ENCODE assay signal across 8 cellular contexts in genomic region chr12:56448860-56449621, GRCh38. TPM values are rescaled to one million over a fixed set of nuclear protein-coding genes. Genes with fewer than 3 reads are reported as not detected.
DNase-seq lines count a peak whose midpoint lies in the region; ATAC-seq and TF ChIP-seq lines count a peak whose summit lies in the region.

A gene with protein sequence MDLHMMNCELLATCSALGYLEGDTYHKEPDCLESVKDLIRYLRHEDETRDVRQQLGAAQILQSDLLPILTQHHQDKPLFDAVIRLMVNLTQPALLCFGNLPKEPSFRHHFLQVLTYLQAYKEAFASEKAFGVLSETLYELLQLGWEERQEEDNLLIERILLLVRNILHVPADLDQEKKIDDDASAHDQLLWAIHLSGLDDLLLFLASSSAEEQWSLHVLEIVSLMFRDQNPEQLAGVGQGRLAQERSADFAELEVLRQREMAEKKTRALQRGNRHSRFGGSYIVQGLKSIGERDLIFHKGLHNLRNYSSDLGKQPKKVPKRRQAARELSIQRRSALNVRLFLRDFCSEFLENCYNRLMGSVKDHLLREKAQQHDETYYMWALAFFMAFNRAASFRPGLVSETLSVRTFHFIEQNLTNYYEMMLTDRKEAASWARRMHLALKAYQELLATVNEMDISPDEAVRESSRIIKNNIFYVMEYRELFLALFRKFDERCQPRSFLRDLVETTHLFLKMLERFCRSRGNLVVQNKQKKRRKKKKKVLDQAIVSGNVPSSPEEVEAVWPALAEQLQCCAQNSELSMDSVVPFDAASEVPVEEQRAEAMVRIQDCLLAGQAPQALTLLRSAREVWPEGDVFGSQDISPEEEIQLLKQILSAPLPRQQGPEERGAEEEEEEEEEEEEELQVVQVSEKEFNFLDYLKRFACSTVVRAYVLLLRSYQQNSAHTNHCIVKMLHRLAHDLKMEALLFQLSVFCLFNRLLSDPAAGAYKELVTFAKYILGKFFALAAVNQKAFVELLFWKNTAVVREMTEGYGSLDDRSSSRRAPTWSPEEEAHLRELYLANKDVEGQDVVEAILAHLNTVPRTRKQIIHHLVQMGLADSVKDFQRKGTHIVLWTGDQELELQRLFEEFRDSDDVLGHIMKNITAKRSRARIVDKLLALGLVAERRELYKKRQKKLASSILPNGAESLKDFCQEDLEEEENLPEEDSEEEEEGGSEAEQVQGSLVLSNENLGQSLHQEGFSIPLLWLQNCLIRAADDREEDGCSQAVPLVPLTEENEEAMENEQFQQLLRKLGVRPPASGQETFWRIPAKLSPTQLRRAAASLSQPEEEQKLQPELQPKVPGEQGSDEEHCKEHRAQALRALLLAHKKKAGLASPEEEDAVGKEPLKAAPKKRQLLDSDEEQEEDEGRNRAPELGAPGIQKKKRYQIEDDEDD (minus strand): TSS chr12:56449426. CDS start chr12:56434170, 15,256 bp downstream.

- peaks cover 27% of the 10 kb centered on the region for H3K4me1 Mint-ChIP-seq in activated naive CD8-positive, alpha-beta T cell treated with anti-CD3 and anti-CD28 coated beads, Interleukin-2, amount 10 ng/mL, durations not matched to agents 7 days and 5 days

- peaks cover 3% of the 10 kb centered on the region for H3K9me3 Mint-ChIP-seq in activated naive CD8-positive, alpha-beta T cell treated with anti-CD3 and anti-CD28 coated beads, Interleukin-2, amount 10 ng/mL, durations not matched to agents 7 days and 5 days

- intact Hi-C loops in Right ventricle myocardium inferior (cut with DNase I) (loop anchor here (5.0 kb wide), 1 partner anchor 87 kb away; the partner anchor contains the start of genes APOF and STAT2), ovary (cut with DNase I) (loop anchor here in 1 of 4 donors (10.0 kb wide), 1 partner anchor 74 kb away; no protein-coding TSS in a partner anchor), tibial artery (cut with DNase I; ENCODE audit: low total_unique reads) (no loop called here)

- POLR2A ChIA-PET in GM10248 (lab: Yijun Ruan, JAX) = interaction anchor here (0.8 kb wide), 2 partner anchors 22 to 89 kb away, joined by 3 read pairs; partner anchors contain the start of gene STAT2
- POLR2A ChIA-PET in activated naive CD8-positive, alpha-beta T cell treated with anti-CD3 and anti-CD28 coated beads, Interleukin-2, amount 10 ng/mL, durations not matched to agents 7 days and 5 days (lab: Charles Lee) = interaction anchor here (1.0 to 3.1 kb wide), 17 partner anchors 10 to 259 kb away, joined by 3 to 27 read pairs (median 4); partner anchors contain the start of genes COQ10A, RNF41, SMARCC2 and SPRYD4

- peak within 1 kb of the TSS; percentile 49 for H2AFZ ChIP-seq in SU-DHL-6 (ENCODE audit: low read depth, low read length, severe bottlenecking)

- H3K9ac ChIP-seq in SU-DHL-6 (ENCODE audit: low read length) = peak within 1 kb of the TSS; percentile 94

- H3K9me3 ChIP-seq in SU-DHL-6 (ENCODE audit: insufficient read depth, low read length) = no peaks in the 10 kb centered on the region
- no peaks in the 10 kb centered on the region for H3K9me3 ChIP-seq in ovary
- no peaks in the 10 kb centered on the region for H3K9me3 ChIP-seq in tibial artery

- WGBS in ovary, 3 donors = 0% methylated on average over 54 to 58 of the region's 58 CpGs

- no peaks in the 10 kb centered on the region for H3K4me1 ChIP-seq in ovary (ENCODE audit: insufficient read depth)
- peaks cover 0 to 11% (median 2%) of the 10 kb centered on the region in 4 donors for H3K4me1 ChIP-seq in tibial artery

- peak; percentile 70 for TF ChIP-seq POLR2A in ovary (IDR thresholded peaks at IDR 0.05)

- peak; percentile 97 for ATAC-seq in HG02610 (IDR thresholded peaks at IDR 0.05; ENCODE audit: unreplicated experiment)
- peak; percentile 98 for ATAC-seq in activated naive CD8-positive, alpha-beta T cell treated with anti-CD3 and anti-CD28 coated beads, Interleukin-2, amount 10 ng/mL, durations not matched to agents 7 days and 5 days (ENCODE audit: low read depth)
- ATAC-seq in Right ventricle myocardium inferior = peak; percentile 98

- H3F3A ChIP-seq in SU-DHL-6 (ENCODE audit: insufficient read depth) = peaks cover 18% of the 10 kb centered on the region; the same call in 1 of the 2 replicates

- H3K36me3 ChIP-seq in SU-DHL-6 (ENCODE audit: low read length) = no peaks in the 10 kb centered on the region
- H3K36me3 ChIP-seq in ovary = no peaks in the 10 kb centered on the region
- H3K36me3 ChIP-seq in tibial artery = no peaks in the 10 kb centered on the region

- H3K4me2 ChIP-seq in SU-DHL-6 (ENCODE audit: low read depth, low read length, poor library complexity, severe bottlenecking) = peak within 1 kb of the TSS; percentile 92

- peaks cover 22% of the 10 kb centered on the region for H3K36me3 Mint-ChIP-seq in activated naive CD8-positive, alpha-beta T cell treated with anti-CD3 and anti-CD28 coated beads, Interleukin-2, amount 10 ng/mL, durations not matched to agents 7 days and 5 days

- no peaks in the 10 kb centered on the region for H4K20me1 ChIP-seq in SU-DHL-6 (ENCODE audit: low read depth, low read length)

- H3K27me3 Mint-ChIP-seq in activated naive CD8-positive, alpha-beta T cell treated with anti-CD3 and anti-CD28 coated beads, Interleukin-2, amount 10 ng/mL, durations not matched to agents 7 days and 5 days = peaks cover 2% of the 10 kb centered on the region

- CTCF ChIA-PET in GM10248 (lab: Yijun Ruan, JAX) = interaction anchor here (1.0 to 3.4 kb wide), 9 partner anchors 10 to 259 kb away, joined by 3 to 34 read pairs (median 6); partner anchors contain the start of gene SMARCC2

- H3K27me3 ChIP-seq in SU-DHL-6 (ENCODE audit: low read length) (no peaks in the 10 kb centered on the region), ovary (no peaks in the 10 kb centered on the region), tibial artery (peaks cover 0 to 9% of the 10 kb centered on the region in 2 donors)

- H3K4me3 Mint-ChIP-seq in activated naive CD8-positive, alpha-beta T cell treated with anti-CD3 and anti-CD28 coated beads, Interleukin-2, amount 10 ng/mL, durations not matched to agents 7 days and 5 days = peak within 1 kb of the TSS; percentile 92

- TF ChIP-seq CTCF in GM10248 (IDR thresholded peaks at IDR 0.05; ENCODE audit: control extremely low read depth, extremely low read depth, low read depth, missing control alignments) = no peak
- TF ChIP-seq CTCF in SU-DHL-6 (IDR thresholded peaks at IDR 0.05; ENCODE audit: insufficient read depth, low read length, poor library complexity, severe bottlenecking) = no peak
- peak in 2 of 3 donors; percentile 27 to 47 for TF ChIP-seq CTCF in ovary (IDR thresholded peaks at IDR 0.05)
- TF ChIP-seq CTCF in tibial artery (IDR thresholded peaks at IDR 0.05) = peak in 1 of 2 experiments; percentile 4

- H3K27ac Mint-ChIP-seq in activated naive CD8-positive, alpha-beta T cell treated with anti-CD3 and anti-CD28 coated beads, Interleukin-2, amount 10 ng/mL, durations not matched to agents 7 days and 5 days = peak within 1 kb of the TSS; percentile 85

- H3K4me3 ChIP-seq in SU-DHL-6 (ENCODE audit: insufficient read depth, low read length, poor library complexity, severe bottlenecking) (peak within 1 kb of the TSS; percentile 89), ovary (peak within 1 kb of the TSS; percentile 66), tibial artery (peak within 1 kb of the TSS; percentile 60 to 89)

- H3K79me2 ChIP-seq in SU-DHL-6 (ENCODE audit: insufficient read depth, low read length) = peaks cover 44% of the 10 kb centered on the region

- no peaks in the 10 kb centered on the region for H3K9me2 ChIP-seq in SU-DHL-6 (replicated peaks; ENCODE audit: insufficient read depth, low read length)

- peak; percentile 96 for DNase-seq in GM10248 (ENCODE audit: extremely low spot score)
- DNase-seq in NCI-H1105 (lab: John Stamatoyannopoulos, UW) = peak; percentile 66
- DNase-seq in activated naive CD8-positive, alpha-beta T cell treated with anti-CD3 and anti-CD28 coated beads, Interleukin-2, amount 10 ng/mL, durations not matched to agents 7 days and 5 days = peak; percentile 90
- peak; percentile 94 for DNase-seq in Right ventricle myocardium inferior (ENCODE audit: missing footprints)
- DNase-seq in ovary = peak; percentile 84 to 90 (median 86)
- peak; percentile 85 to 93 for DNase-seq in tibial artery

- H3K27ac ChIP-seq in SU-DHL-6 (ENCODE audit: low read depth, low read length) (peak within 1 kb of the TSS; percentile 91), ovary (peak within 1 kb of the TSS; percentile 79 to 81), tibial artery (peak within 1 kb of the TSS; percentile 86)

- TF ChIP-seq EP300 in ovary (IDR thresholded peaks at IDR 0.05) = no peak

RNA-seq across cellular contexts. Expression of the gene that starts here (rescaled TPM):
- total RNA-seq in activated naive CD8-positive, alpha-beta T cell treated with anti-CD3 and anti-CD28 coated beads, Interleukin-2, amount 10 ng/mL, durations not matched to agents 7 days and 5 days = 10 to 100 TPM; 40.1 to 47.1 TPM
- 3.2 TPM for total RNA-seq in Right ventricle myocardium inferior
- 1 to 10 TPM; 2.1 to 4.5 (median 3.2) TPM for total RNA-seq in ovary
- 1 to 10 TPM; 2.9 to 6.4 TPM for polyA plus RNA-seq in ovary

Comparison
In these comparisons a context has a peak if more than half of its experiments do, and no peak if none do; other contexts are left out.
1. Peak in every context shown above with its lines: DNase-seq, ATAC-seq, H3K4me3 ChIP-seq and H3K27ac ChIP-seq.
2. CTCF ChIP-seq: peak in ovary (2 of 3); none in GM10248 (single experiment) and SU-DHL-6 (single experiment).